6 cellular contexts compared by ENCODE assay signal in genomic region chr10:30887839-30888238, GRCh38.
"Had no signal": no experiment of that assay in that cellular context is flagged by ENCODE, and none has a peak within 500 bp of the region (broad histone marks: within the 10 kb centered on the region; RNA-seq: fewer than 3 reads in every experiment).

No MANE protein-coding gene starts in this region.

- H3K4me1 Mint-ChIP-seq: IgD-negative memory B cell had no signal

- ATAC-seq: HepG2, K562 had no signal

- H3K27ac ChIP-seq: HL-60 had no signal

- H3K4me3 ChIP-seq: K562 had no signal

- H3K36me3 Mint-ChIP-seq: IgD-negative memory B cell had no signal

- H3K27me3 Mint-ChIP-seq: IgD-negative memory B cell had no signal

- DNase-seq: IMR-90, KBM-7 had no signal
